8 cellular contexts compared by ENCODE assay signal in the genomic region with DNA sequence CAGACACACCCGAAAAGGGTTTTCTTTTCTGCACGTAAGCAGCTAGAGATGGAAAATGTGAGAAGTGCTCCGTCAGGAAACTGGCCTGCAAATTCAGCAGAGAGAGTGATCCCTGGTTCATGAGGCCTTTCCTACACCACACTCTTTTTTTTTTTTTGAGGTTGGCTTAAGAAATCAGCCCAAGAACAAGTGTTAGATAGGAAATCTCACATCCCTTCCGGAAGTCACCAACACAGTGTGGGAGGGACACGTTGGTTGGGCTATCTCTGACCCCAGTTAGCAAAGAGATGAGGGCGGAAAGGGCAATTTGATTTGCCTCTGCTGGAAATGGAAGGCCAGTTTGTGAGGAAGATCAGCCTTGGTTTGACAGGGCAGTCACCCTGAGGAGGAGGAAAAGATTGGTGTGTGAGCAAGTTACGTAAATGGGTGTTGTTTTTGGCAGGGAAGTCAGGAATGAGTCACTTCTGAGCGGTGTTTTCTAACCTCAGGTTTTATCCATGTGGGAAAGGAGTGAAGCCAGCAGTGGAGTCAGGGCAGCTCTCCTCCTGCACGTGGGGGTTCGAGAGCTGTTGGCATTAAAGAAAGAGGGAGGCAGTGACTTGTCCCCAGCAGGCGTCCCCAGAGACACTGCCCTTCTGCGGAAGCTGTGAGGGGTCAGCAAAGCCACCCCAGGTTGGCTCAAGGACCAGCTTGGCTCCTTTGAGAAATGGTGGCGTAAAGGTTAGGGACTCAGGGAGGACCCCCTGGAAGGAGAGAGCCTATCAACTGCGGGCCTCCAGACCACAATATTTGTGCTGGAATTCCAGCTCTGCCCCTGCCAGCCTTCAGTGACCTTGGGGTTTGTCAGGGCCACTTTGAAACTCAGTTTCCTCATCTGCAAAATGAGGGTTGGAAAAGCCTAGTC.
DNase-seq lines count a peak whose midpoint lies in the region; ATAC-seq and TF ChIP-seq lines count a peak whose summit lies in the region.

No MANE protein-coding gene starts in this region.

- H3K9me3 ChIP-seq in PC-3 (ENCODE audit: low read length) (no peaks in the 10 kb centered on the region), liver (ENCODE audit: control insufficient read depth in 4 of 4, low read length in 3 of 4) (no peaks in the 10 kb centered on the region), testis (no peaks in the 10 kb centered on the region)

- H3K27me3 ChIP-seq in PC-3 (ENCODE audit: low read length) (no peaks in the 10 kb centered on the region), liver (ENCODE audit: control insufficient read depth in 4 of 4, insufficient read depth in 4 of 4, low read length in 3 of 4) (no peaks in the 10 kb centered on the region), testis (no peaks in the 10 kb centered on the region)

- no peak overlapping the region for H3K4me3 Mint-ChIP-seq in MCF 10A (ENCODE audit: unreplicated experiment)

- TF ChIP-seq POLR2A in testis (IDR thresholded peaks at IDR 0.05), result no peak

- H3K79me2 ChIP-seq in PC-3 (ENCODE audit: low read length), result no peaks in the 10 kb centered on the region

- H3K4me2 ChIP-seq in PC-3 (ENCODE audit: low read length), result peak overlapping the region; percentile 44

- DNase-seq in EL, result peak; percentile 95
- peak; percentile 98 for DNase-seq in PC-3
- DNase-seq in MCF 10A (ENCODE audit: unreplicated experiment), result peak; percentile 99
- peak; percentile 58 for DNase-seq in testis
- DNase-seq in NCI-H748 treated with DMSO at 0.1 percent for 48 hours (lab: John Stamatoyannopoulos, UW), result no peak
- DNase-seq in stimulated activated CD8-positive, alpha-beta memory T cell treated with anti-CD3 and anti-CD28 coated beads, Interleukin-4, amount 100 ng/mL, for 48 hours, result no peak

- no peaks in the 10 kb centered on the region for H3K9me2 ChIP-seq in PC-3 (replicated peaks; ENCODE audit: low read length)

- peaks cover 10% of the 10 kb centered on the region for H3F3A ChIP-seq in PC-3 (ENCODE audit: low read length, unreplicated experiment)

- H3K4me3 ChIP-seq in PC-3 (ENCODE audit: low read length) (no peak overlapping the region), liver (ENCODE audit: low read depth in 1 of 3, low read length in 3 of 3) (no peak overlapping the region), testis (no peak overlapping the region)

- H3K9me3 Mint-ChIP-seq in MCF 10A (ENCODE audit: unreplicated experiment), result no peaks in the 10 kb centered on the region

- BruUV-seq in PC-3 (replicated peaks; lab: Mats Ljungman, UMichigan) (TSS peak; percentile 35), MCF 10A (replicated peaks; lab: Mats Ljungman, UMichigan) (TSS peak; percentile 31)

- ATAC-seq in PC-3 (peak; percentile 64), GM21515 (IDR thresholded peaks at IDR 0.05; ENCODE audit: unreplicated experiment) (no peak)

- POLR2A ChIA-PET in PC-3 (lab: Charles Lee; ENCODE audit: unreplicated experiment), result interaction anchor here (0.7 kb wide), 1 partner anchor 164 kb away, joined by 6 read pairs; no protein-coding TSS in a partner anchor
- POLR2A ChIA-PET in MCF 10A (lab: Yijun Ruan, JAX), result interaction anchor here (0.6 to 1.6 kb wide), 14 partner anchors 8 to 337 kb away, joined by 3 to 8 read pairs (median 4); no protein-coding TSS in a partner anchor

- H3K36me3 Mint-ChIP-seq in MCF 10A (ENCODE audit: insufficient read depth, unreplicated experiment), result no peaks in the 10 kb centered on the region

- H3K36me3 ChIP-seq in PC-3 (ENCODE audit: low read depth, low read length), result peaks cover 9% of the 10 kb centered on the region; the same call in 1 of the 2 replicates
- H3K36me3 ChIP-seq in liver (ENCODE audit: control insufficient read depth in 4 of 4, insufficient read depth in 3 of 4, low read depth in 1 of 4, low read length in 3 of 4), result no peaks in the 10 kb centered on the region
- H3K36me3 ChIP-seq in testis (ENCODE audit: low read depth, missing control alignments), result no peaks in the 10 kb centered on the region

- H3K27ac ChIP-seq in PC-3 (ENCODE audit: low read length) (peak overlapping the region; percentile 97), liver (ENCODE audit: low read depth in 1 of 2, low read length in 2 of 2) (peak overlapping the region; percentile 94 to 96), testis (peak overlapping the region; percentile 53 to 64)

- intact Hi-C loops in PC-3 (cut with micrococcal nuclease), result loop anchor here (1.0 to 5.0 kb wide), 2 partner anchors 86 to 237 kb away; no protein-coding TSS in a partner anchor
- intact Hi-C loops in MCF 10A (cut with micrococcal nuclease), result loop anchor here (5.0 kb wide), 1 partner anchor 86 kb away; no protein-coding TSS in a partner anchor
- intact Hi-C loops in testis (cut with DNase I; ENCODE audit: low total_unique reads), result no loop called here

- H3K9ac ChIP-seq in PC-3 (ENCODE audit: low read length) (peak overlapping the region; percentile 83), liver (ENCODE audit: low read depth in 1 of 2, low read length in 2 of 2) (peak overlapping the region; percentile 10 to 69)

- WGBS in liver, result 40% methylated on average over 14 of the region's 14 CpGs
- 35 to 47% methylated on average over 12 to 14 of the region's 14 CpGs for WGBS in testis, 2 donors

- H3K27ac Mint-ChIP-seq in MCF 10A (ENCODE audit: low read depth, unreplicated experiment), result peak overlapping the region; percentile 14

- TF ChIP-seq RAD21 in liver (IDR thresholded peaks at IDR 0.05), result peak; percentile 70 to 75

- CTCF ChIA-PET in PC-3 (lab: Charles Lee) (no interaction called here), MCF 10A (lab: Yijun Ruan, JAX) (interaction anchor here (0.6 to 1.4 kb wide), 9 partner anchors 8 to 395 kb away, joined by 3 to 5 read pairs (median 4); no protein-coding TSS in a partner anchor)

- no peaks in the 10 kb centered on the region for H4K20me1 ChIP-seq in PC-3 (ENCODE audit: low read length)

- no peak for TF ChIP-seq CTCF in PC-3 (conservative IDR thresholded peaks at IDR 0.05; ENCODE audit: low read depth, low read length)
- no peak for TF ChIP-seq CTCF in MCF 10A (IDR thresholded peaks at IDR 0.05; ENCODE audit: unreplicated experiment)
- peak; percentile 8 for TF ChIP-seq CTCF in liver (IDR thresholded peaks at IDR 0.05; ENCODE audit: low read depth, low read length, missing input control)
- no peak for TF ChIP-seq CTCF in testis (IDR thresholded peaks at IDR 0.05)

- H3K27me3 Mint-ChIP-seq in MCF 10A (ENCODE audit: insufficient read depth, unreplicated experiment), result no peaks in the 10 kb centered on the region

- peaks cover 32% of the 10 kb centered on the region for H3K4me1 Mint-ChIP-seq in MCF 10A (ENCODE audit: insufficient read depth, unreplicated experiment)

- H3K4me1 ChIP-seq in PC-3 (ENCODE audit: insufficient read depth, low read length) (peaks cover 53% of the 10 kb centered on the region), liver (ENCODE audit: control insufficient read depth in 4 of 4, insufficient read depth in 4 of 4, low read length in 3 of 4) (peaks cover 0 to 28% (median 8%) of the 10 kb centered on the region in 4 donors), testis (peaks cover 19% of the 10 kb centered on the region)

- no peak overlapping the region for H2AFZ ChIP-seq in PC-3 (ENCODE audit: low read length)

TF ChIP-seq in liver, 16 proteins besides CTCF, POLR2A, EP300 and RAD21 (continues in another document):
- TF ChIP-seq HNF4A (conservative IDR thresholded peaks at IDR 0.05) (peak; percentile 90), JUND (IDR thresholded peaks at IDR 0.05) (peak; percentile 100), HNF4G (IDR thresholded peaks at IDR 0.05) (peak; percentile 22), NR2F2 (IDR thresholded peaks at IDR 0.05) (peak; percentile 97), EGR1 (IDR thresholded peaks at IDR 0.05; ENCODE audit: low read depth in 2 of 2) (peak; percentile 80 to 96), FOXA2 (IDR thresholded peaks at IDR 0.05) (peak; percentile 93), FOXA1 (IDR thresholded peaks at IDR 0.05) (peak; percentile 94), SP1 (IDR thresholded peaks at IDR 0.05) (peak; percentile 98), GABPA (IDR thresholded peaks at IDR 0.05 in 1 of 2, conservative IDR thresholded peaks at IDR 0.05 in 1 of 2) (peak; percentile 45 to 79), TAF1 (conservative IDR thresholded peaks at IDR 0.05) (no peak)
- TF ChIP-seq, protein P1, sequence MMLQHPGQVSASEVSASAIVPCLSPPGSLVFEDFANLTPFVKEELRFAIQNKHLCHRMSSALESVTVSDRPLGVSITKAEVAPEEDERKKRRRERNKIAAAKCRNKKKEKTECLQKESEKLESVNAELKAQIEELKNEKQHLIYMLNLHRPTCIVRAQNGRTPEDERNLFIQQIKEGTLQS (IDR thresholded peaks at IDR 0.05), result peak; percentile 97
- TF ChIP-seq, protein P2, sequence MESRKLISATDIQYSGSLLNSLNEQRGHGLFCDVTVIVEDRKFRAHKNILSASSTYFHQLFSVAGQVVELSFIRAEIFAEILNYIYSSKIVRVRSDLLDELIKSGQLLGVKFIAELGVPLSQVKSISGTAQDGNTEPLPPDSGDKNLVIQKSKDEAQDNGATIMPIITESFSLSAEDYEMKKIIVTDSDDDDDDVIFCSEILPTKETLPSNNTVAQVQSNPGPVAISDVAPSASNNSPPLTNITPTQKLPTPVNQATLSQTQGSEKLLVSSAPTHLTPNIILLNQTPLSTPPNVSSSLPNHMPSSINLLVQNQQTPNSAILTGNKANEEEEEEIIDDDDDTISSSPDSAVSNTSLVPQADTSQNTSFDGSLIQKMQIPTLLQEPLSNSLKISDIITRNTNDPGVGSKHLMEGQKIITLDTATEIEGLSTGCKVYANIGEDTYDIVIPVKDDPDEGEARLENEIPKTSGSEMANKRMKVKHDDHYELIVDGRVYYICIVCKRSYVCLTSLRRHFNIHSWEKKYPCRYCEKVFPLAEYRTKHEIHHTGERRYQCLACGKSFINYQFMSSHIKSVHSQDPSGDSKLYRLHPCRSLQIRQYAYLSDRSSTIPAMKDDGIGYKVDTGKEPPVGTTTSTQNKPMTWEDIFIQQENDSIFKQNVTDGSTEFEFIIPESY (IDR thresholded peaks at IDR 0.05), result peak; percentile 87

Comparison
In these comparisons a context has a peak if more than half of its experiments do, and no peak if none do; other contexts are left out.
1. DNase-seq: peak in EL (single experiment), PC-3 (single experiment), MCF 10A (single experiment) and testis (single experiment); none in NCI-H748 treated with DMSO at 0.1 percent for 48 hours (single experiment) and stimulated activated CD8-positive, alpha-beta memory T cell treated with anti-CD3 and anti-CD28 coated beads, Interleukin-4, amount 100 ng/mL, for 48 hours (single experiment).
2. Peak in every context shown above with its lines, with median percentiles within 50 percentile points of each other: H3K27ac ChIP-seq.